19 cellular contexts compared by ENCODE assay signal in the genomic region with DNA sequence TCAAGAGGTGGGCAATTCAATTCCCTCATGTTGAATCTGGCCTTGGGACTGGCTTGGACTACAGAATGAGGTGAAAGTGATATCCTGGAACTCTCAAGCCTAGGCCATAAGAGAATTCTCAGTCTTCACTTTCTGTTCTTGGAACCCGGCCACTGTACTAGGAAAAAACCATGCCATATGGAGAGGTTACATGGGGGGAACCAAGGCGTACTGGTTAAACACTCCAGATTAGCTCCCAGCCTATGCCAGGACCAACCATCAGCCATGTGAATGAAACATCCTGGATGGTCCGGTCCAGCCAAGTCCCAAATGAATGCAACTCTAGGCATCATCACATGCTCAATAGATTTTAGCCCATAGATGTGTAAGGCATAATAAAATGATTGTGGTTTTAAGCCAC. TPM values are rescaled to one million over a fixed set of nuclear protein-coding genes. Genes with fewer than 3 reads are reported as not detected.
A peak's percentile ranks its signal among the peaks of the same experiment; 100 is the strongest.
DNase-seq lines count a peak whose midpoint lies in the region; ATAC-seq lines count a peak whose summit lies in the region.
"Had no signal": no experiment of that assay in that cellular context is flagged by ENCODE, and none has a peak within 500 bp of the region (broad histone marks: within the 10 kb centered on the region; RNA-seq: fewer than 3 reads in every experiment).

No MANE protein-coding gene starts in this region.

- DNase-seq in G401 (ENCODE audit: low spot score) = peak; percentile 95
- peak; percentile 36 for DNase-seq in NCI-H2171 (lab: John Stamatoyannopoulos, UW)
- DNase-seq in NCI-H524 treated with DMSO at 0.1 percent for 48 hours (lab: John Stamatoyannopoulos, UW) = peak; percentile 20
- peak; percentile 47 for DNase-seq in cerebellum (ENCODE audit: low spot score)
- DNase-seq in NCI-H146 treated with DMSO at 0.1 percent for 48 hours (lab: John Stamatoyannopoulos, UW; ENCODE audit: unreplicated experiment) = no peak
- no peak for DNase-seq in GM23248
- DNase-seq: Calu3; CD4-positive, alpha-beta memory T cell; COR-L47; DMS79; EL; GF-D8; H9 had no signal

- no peak overlapping the region for H2AFZ ChIP-seq in GM23248
- H2AFZ ChIP-seq: GM23338 had no signal

- no peak overlapping the region for H3K9ac ChIP-seq in GM23248

- H3K27me3 ChIP-seq in GM23248 (replicated peaks; ENCODE audit: insufficient read depth) = no peaks in the 10 kb centered on the region; the same call in none of the 2 replicates

- H3F3A ChIP-seq in GM23248 (ENCODE audit: insufficient read depth) = no peaks in the 10 kb centered on the region

- no peaks in the 10 kb centered on the region for H3K9me3 ChIP-seq in GM23248 (ENCODE audit: low read depth)

- no peak overlapping the region for H3K4me3 ChIP-seq in GM23248
- H3K4me3 ChIP-seq: GM23338 had no signal

- H3K27ac ChIP-seq in GM23248 = no peak overlapping the region

- no peak for ATAC-seq in HG03097 (IDR thresholded peaks at IDR 0.05; ENCODE audit: low FRiP score, unreplicated experiment)
- ATAC-seq in GM19397 (IDR thresholded peaks at IDR 0.05; ENCODE audit: unreplicated experiment) = no peak
- ATAC-seq: GM23338, HCT116 had no signal

- no peaks in the 10 kb centered on the region for H3K9me2 ChIP-seq in GM23248 (ENCODE audit: insufficient read depth)

- no peaks in the 10 kb centered on the region for H3K79me2 ChIP-seq in GM23248 (ENCODE audit: insufficient read depth)

- no peak overlapping the region for H3K4me2 ChIP-seq in GM23248 (ENCODE audit: unreplicated experiment)
- H3K4me2 ChIP-seq: GM23338 had no signal

- H3K36me3 ChIP-seq in GM23248 (ENCODE audit: low read depth) = no peaks in the 10 kb centered on the region

- H4K20me1 ChIP-seq in GM23248 (ENCODE audit: insufficient read depth) = no peaks in the 10 kb centered on the region

- 41 to 46% methylated on average over 3 of the region's 3 CpGs for WGBS in GM23248 (ENCODE audit: low coverage in 1 of 2, low lambda C conversion rate in 2 of 2, missing lambda C conversion rate in 2 of 2), 2 experiments

- in situ Hi-C loops in G401 (cut with HindIII; ENCODE audit: low sequenced_read_pairs) = no loop called here
- in situ Hi-C loops in GM23248 (cut with MboI) = no loop called here

- H3K4me1 ChIP-seq in GM23248 (ENCODE audit: insufficient read depth) = no peaks in the 10 kb centered on the region

RNA-seq across cellular contexts. Expression of a gene that starts 56.4 kb away (rescaled TPM):
- total RNA-seq in G401 (2014; rRNA removed; shearing (Covaris generic)) = not detected in 2 replicates
- 10.5 TPM for total RNA-seq in cerebellum
- total RNA-seq in GM23248 (2014; rRNA removed; shearing (Covaris generic)) = not detected in 2 replicates
- 0.30 TPM in 1 of 2 replicates, not detected in the other for polyA plus RNA-seq in GM23248 (2016; fragmentation: Nextera tagmentation; extraction: Ambion mirVana)
- total RNA-seq: A172; A673; CD4-positive, alpha-beta memory T cell had no signal
- polyA plus RNA-seq: CD4-positive, alpha-beta memory T cell had no signal

Comparison
In these comparisons a context has a peak if more than half of its experiments do, and no peak if none do; other contexts are left out.
1. DNase-seq: peak in G401 (single experiment), NCI-H2171 (single experiment), NCI-H524 treated with DMSO at 0.1 percent for 48 hours (single experiment) and cerebellum (single experiment); none in NCI-H146 treated with DMSO at 0.1 percent for 48 hours (single experiment) and GM23248 (single experiment).
2. RNA of a gene that starts 56.4 kb away (total RNA-seq): 10.5 TPM in cerebellum (single experiment); not detected in G401 and not detected in GM23248; every median in the first group is over 10 times any median in the second.